9 cellular contexts compared by ENCODE assay signal in the genomic region with DNA sequence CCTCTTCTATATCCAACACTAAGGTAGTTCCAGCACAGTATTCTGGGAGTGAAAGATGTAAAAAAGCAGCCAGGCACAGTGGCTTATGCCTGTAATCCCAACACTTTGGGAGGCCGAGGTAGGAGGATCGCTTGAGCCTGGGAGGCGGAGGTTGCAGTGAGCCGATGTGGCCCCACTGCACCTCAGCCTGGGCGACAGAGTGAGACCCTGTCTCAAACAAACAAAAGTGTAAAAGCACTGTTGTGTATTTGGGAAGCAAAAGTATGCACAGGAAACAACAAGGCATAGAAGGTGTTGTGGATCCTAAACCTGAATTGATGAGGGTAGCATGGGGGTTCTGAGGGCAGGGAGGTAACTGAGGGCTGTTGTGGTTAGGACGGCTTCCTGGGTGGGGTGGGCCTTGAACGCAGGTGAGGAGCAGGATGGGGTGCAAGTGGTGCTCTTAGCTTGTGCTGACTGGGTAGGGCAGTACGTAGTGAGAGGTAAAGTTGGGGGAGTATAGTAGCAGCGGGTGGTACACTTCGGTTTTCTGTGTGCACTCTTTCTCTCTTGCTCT.
A peak's percentile ranks its signal among the peaks of the same experiment; 100 is the strongest.
DNase-seq lines count a peak whose midpoint lies in the region; FAIRE-seq and TF ChIP-seq lines count a peak whose summit lies in the region.
"Had no signal": no experiment of that assay in that cellular context is flagged by ENCODE, and none has a peak within 500 bp of the region (broad histone marks: within the 10 kb centered on the region; RNA-seq: fewer than 3 reads in every experiment).

No MANE protein-coding gene starts in this region.

- intact Hi-C loops in breast epithelium (cut with DNase I; ENCODE audit: low total_unique reads): no loop called here

- no peak overlapping the region for H3K4me3 ChIP-seq in DOHH2 (ENCODE audit: low read length)
- H3K4me3 ChIP-seq in breast epithelium: no peak overlapping the region
- no peak overlapping the region for H3K4me3 ChIP-seq in neural progenitor cell
- H3K4me3 ChIP-seq: right lobe of liver had no signal

- H3K4me1 ChIP-seq in DOHH2 (ENCODE audit: control insufficient read depth, low read length): peaks cover 90% of the 10 kb centered on the region
- H3K4me1 ChIP-seq in breast epithelium: peaks cover 0 to 28% of the 10 kb centered on the region in 2 donors
- H3K4me1 ChIP-seq in neural progenitor cell: peaks cover 20% of the 10 kb centered on the region

- no peaks in the 10 kb centered on the region for H3K27me3 ChIP-seq in DOHH2 (ENCODE audit: control insufficient read depth, low read length)
- no peaks in the 10 kb centered on the region for H3K27me3 ChIP-seq in breast epithelium
- H3K27me3 ChIP-seq in neural progenitor cell: no peaks in the 10 kb centered on the region
- H3K27me3 ChIP-seq: right lobe of liver had no signal

- H4K20me1 ChIP-seq in DOHH2 (ENCODE audit: control insufficient read depth, insufficient read depth, low read depth, low read length) (peaks cover 38% of the 10 kb centered on the region), neural progenitor cell (ENCODE audit: low read depth) (peaks cover 70% of the 10 kb centered on the region)

- FAIRE-seq in GM19239 (lab: Jason Lieb, UNC): no peak

- H3K36me3 Mint-ChIP-seq in neural progenitor cell: no peaks in the 10 kb centered on the region

- no peaks in the 10 kb centered on the region for H3K9me2 ChIP-seq in DOHH2 (replicated peaks; ENCODE audit: control insufficient read depth, low read length)

- H3K27me3 Mint-ChIP-seq in neural progenitor cell (ENCODE audit: insufficient read depth, low read depth): peaks cover 2% of the 10 kb centered on the region

- peaks cover 52% of the 10 kb centered on the region for H3K4me1 Mint-ChIP-seq in neural progenitor cell

- no peak overlapping the region for H2AFZ ChIP-seq in neural progenitor cell (replicated peaks)

- H3K9me3 Mint-ChIP-seq in neural progenitor cell: no peaks in the 10 kb centered on the region

- peak overlapping the region; percentile 83 for H3K27ac Mint-ChIP-seq in neural progenitor cell

- H3K36me3 ChIP-seq in DOHH2 (ENCODE audit: control insufficient read depth, low read length): peaks cover 19% of the 10 kb centered on the region
- no peaks in the 10 kb centered on the region for H3K36me3 ChIP-seq in breast epithelium
- no peaks in the 10 kb centered on the region for H3K36me3 ChIP-seq in neural progenitor cell
- H3K36me3 ChIP-seq: right lobe of liver had no signal

- H3K79me2 ChIP-seq in DOHH2 (ENCODE audit: control insufficient read depth, low read length) (peaks cover 95% of the 10 kb centered on the region), neural progenitor cell (ENCODE audit: low read depth) (peaks cover 29% of the 10 kb centered on the region)

- DNase-seq in T-helper 1 cell (peak; percentile 34 to 76 (median 51)), breast epithelium (ENCODE audit: low spot score in 2 of 2) (no peak), neural progenitor cell (ENCODE audit: low spot score) (no peak), GM19239 (ENCODE audit: insufficient read length, low spot score) (no peak), OCI-M2 (lab: John Stamatoyannopoulos, UW; ENCODE audit: unreplicated experiment) (no peak), SIG-M5 treated with dmso at 0.1 percent for 504 hours (lab: John Stamatoyannopoulos, UW; ENCODE audit: unreplicated experiment) (no peak), mucosa of gallbladder (ENCODE audit: low spot score) (no peak)
- DNase-seq: right lobe of liver had no signal

- TF ChIP-seq CTCF in DOHH2 (IDR thresholded peaks at IDR 0.05; ENCODE audit: low read depth, low read length, poor library complexity, severe bottlenecking): no peak
- no peak for TF ChIP-seq CTCF in breast epithelium (IDR thresholded peaks at IDR 0.05)
- no peak for TF ChIP-seq CTCF in neural progenitor cell (IDR thresholded peaks at IDR 0.05)

- no peak overlapping the region for H3K9ac ChIP-seq in neural progenitor cell

- H3K4me3 Mint-ChIP-seq in neural progenitor cell: no peak overlapping the region

- H3K9me3 ChIP-seq in DOHH2 (ENCODE audit: control insufficient read depth, insufficient read depth, low read length): no peaks in the 10 kb centered on the region
- no peaks in the 10 kb centered on the region for H3K9me3 ChIP-seq in breast epithelium
- no peaks in the 10 kb centered on the region for H3K9me3 ChIP-seq in neural progenitor cell (ENCODE audit: low read depth)
- H3K9me3 ChIP-seq: right lobe of liver had no signal

- H3F3A ChIP-seq in DOHH2 (ENCODE audit: control insufficient read depth, insufficient read depth) (peaks cover 6% of the 10 kb centered on the region; the same call in 1 of the 2 replicates), neural progenitor cell (ENCODE audit: low read depth) (peaks cover 7% of the 10 kb centered on the region)

- H3K4me2 ChIP-seq in DOHH2 (ENCODE audit: low read length): peak overlapping the region; percentile 49
- no peak overlapping the region for H3K4me2 ChIP-seq in neural progenitor cell

- peak overlapping the region; percentile 19 for H3K27ac ChIP-seq in DOHH2 (ENCODE audit: low read depth, low read length)
- peak overlapping the region; percentile 10 to 48 for H3K27ac ChIP-seq in breast epithelium
- H3K27ac ChIP-seq in neural progenitor cell: no peak overlapping the region
- H3K27ac ChIP-seq: right lobe of liver had no signal

- no peak for TF ChIP-seq POLR2A in breast epithelium (IDR thresholded peaks at IDR 0.05)

Comparison
In these comparisons a context has a peak if more than half of its experiments do, and no peak if none do; other contexts are left out.
1. DNase-seq: peak in T-helper 1 cell (5 of 5); none in breast epithelium (0 of 2), neural progenitor cell (single experiment), GM19239 (single experiment), OCI-M2 (single experiment), SIG-M5 treated with dmso at 0.1 percent for 504 hours (single experiment) and mucosa of gallbladder (single experiment).